ENCODE assay signal across 17 cellular contexts in genomic region chr16:82220541-82220940, GRCh38. TPM values are rescaled to one million over a fixed set of nuclear protein-coding genes. Genes with fewer than 3 reads are reported as not detected.
DNase-seq lines count a peak whose midpoint lies in the region; ATAC-seq, FAIRE-seq and TF ChIP-seq lines count a peak whose summit lies in the region.
"Had no signal": no experiment of that assay in that cellular context is flagged by ENCODE, and none has a peak within 500 bp of the region (broad histone marks: within the 10 kb centered on the region; RNA-seq: fewer than 3 reads in every experiment).

No MANE protein-coding gene starts in this region.

- DNase-seq in GM12892 (ENCODE audit: insufficient read length) (no peak), HTR-8/SVneo (ENCODE audit: insufficient read length, low spot score) (no peak), mesenchymal stem cell (no peak), upper lobe of right lung (no peak), RWPE1 (ENCODE audit: low spot score) (no peak), OCI-LY7 (ENCODE audit: low spot score) (no peak)
- DNase-seq: BE2C; CD4-positive, alpha-beta memory T cell; DMS79; KBM-7 had no signal

- H2BK15ac ChIP-seq in mesenchymal stem cell (ENCODE audit: low read depth, poor library complexity, severe bottlenecking) = no peak overlapping the region

- no peak for TF ChIP-seq POLR2A in GM12892 (IDR thresholded peaks at IDR 0.05; ENCODE audit: low read depth, low read length)

- peaks cover 15 to 17% of the 10 kb centered on the region in 2 experiments for H3K27me3 ChIP-seq in mesenchymal stem cell (ENCODE audit: control insufficient read depth in 1 of 2, insufficient read depth in 1 of 2, low read length in 2 of 2)
- no peaks in the 10 kb centered on the region for H3K27me3 ChIP-seq in upper lobe of right lung
- H3K27me3 ChIP-seq: BE2C had no signal

- peak overlapping the region; percentile 84 for H4K91ac ChIP-seq in mesenchymal stem cell (ENCODE audit: low read length)

- intact Hi-C loops in upper lobe of right lung (cut with DNase I) (no loop called here), OCI-LY7 (cut with micrococcal nuclease; ENCODE audit: unreplicated experiment) (no loop called here)

- H3K18ac ChIP-seq in mesenchymal stem cell (ENCODE audit: low read depth in 1 of 2, low read length in 2 of 2) = peak overlapping the region in 1 of 2 experiments; percentile 30

- peak overlapping the region in 1 of 2 experiments; percentile 9 for H3K23ac ChIP-seq in mesenchymal stem cell (ENCODE audit: low read length in 2 of 2)

- no peak overlapping the region for H3K9ac ChIP-seq in mesenchymal stem cell (ENCODE audit: low read length)

- H3K4me3 ChIP-seq in mesenchymal stem cell (ENCODE audit: insufficient read depth in 1 of 2, low read depth in 1 of 2, low read length in 2 of 2) (peak overlapping the region in 1 of 2 experiments; percentile 34), upper lobe of right lung (no peak overlapping the region), OCI-LY7 (ENCODE audit: low read depth, low read length, poor library complexity, severe bottlenecking) (no peak overlapping the region)
- H3K4me3 ChIP-seq: GM12878 had no signal

- no peak overlapping the region for H3K4ac ChIP-seq in mesenchymal stem cell (ENCODE audit: low read depth in 1 of 2, low read length in 2 of 2)

- peak overlapping the region; percentile 30 for H4K8ac ChIP-seq in mesenchymal stem cell (ENCODE audit: low read length)

- H3K4me2 ChIP-seq in mesenchymal stem cell (ENCODE audit: low read length, poor library complexity, severe bottlenecking) = no peak overlapping the region
- no peak overlapping the region for H3K4me2 ChIP-seq in OCI-LY7 (ENCODE audit: low read length)

- CTCF ChIA-PET in RWPE1 (lab: Yijun Ruan, JAX) (no interaction called here), OCI-LY7 (lab: Charles Lee; ENCODE audit: unreplicated experiment) (no interaction called here)

- no peak overlapping the region for H2BK12ac ChIP-seq in mesenchymal stem cell (ENCODE audit: low read length in 2 of 2)

- H3K36me3 ChIP-seq in mesenchymal stem cell (ENCODE audit: control insufficient read depth in 1 of 2, insufficient read depth in 2 of 2, low read depth in 1 of 2, low read length in 2 of 2) (no peaks in the 10 kb centered on the region), upper lobe of right lung (no peaks in the 10 kb centered on the region), OCI-LY7 (ENCODE audit: insufficient read depth, low read length) (no peaks in the 10 kb centered on the region)
- H3K36me3 ChIP-seq: BE2C had no signal

- H4K20me1 ChIP-seq in OCI-LY7 (ENCODE audit: insufficient read depth, low read length) = no peaks in the 10 kb centered on the region

- H2BK120ac ChIP-seq in mesenchymal stem cell (ENCODE audit: low read depth, low read length) = no peak overlapping the region

- TF ChIP-seq CTCF in upper lobe of right lung (IDR thresholded peaks at IDR 0.05) = no peak
- no peak for TF ChIP-seq CTCF in RWPE1 (conservative IDR thresholded peaks at IDR 0.05; ENCODE audit: low read depth)
- no peak for TF ChIP-seq CTCF in OCI-LY7 (conservative IDR thresholded peaks at IDR 0.05; ENCODE audit: low read length)

- no peaks in the 10 kb centered on the region for H3K79me1 ChIP-seq in mesenchymal stem cell (replicated peaks; ENCODE audit: low read length, poor library complexity, severe bottlenecking)

- 87% methylated on average over 4 of the region's 4 CpGs for WGBS in mesenchymal stem cell

- POLR2A ChIA-PET in RWPE1 (lab: Yijun Ruan, JAX; ENCODE audit: low non-redundant PET) (no interaction called here), OCI-LY7 (lab: Charles Lee) (no interaction called here)

- H3K79me2 ChIP-seq in OCI-LY7 (ENCODE audit: insufficient read depth, low read depth, low read length) = no peaks in the 10 kb centered on the region

- no peak overlapping the region for H2AK5ac ChIP-seq in mesenchymal stem cell (ENCODE audit: low read length, severe bottlenecking)

- no TSS peak for BruUV-seq in OCI-LY7 (replicated peaks; lab: Mats Ljungman, UMichigan)

- no peak overlapping the region for H2BK5ac ChIP-seq in mesenchymal stem cell (ENCODE audit: low read depth, low read length, poor library complexity, severe bottlenecking)

- peaks cover 5% of the 10 kb centered on the region for H3K4me1 ChIP-seq in mesenchymal stem cell (ENCODE audit: control insufficient read depth, insufficient read depth, low read depth, low read length)
- no peaks in the 10 kb centered on the region for H3K4me1 ChIP-seq in upper lobe of right lung
- no peaks in the 10 kb centered on the region for H3K4me1 ChIP-seq in OCI-LY7 (ENCODE audit: insufficient read depth, low read length, poor library complexity, severe bottlenecking)
- H3K4me1 ChIP-seq: BE2C had no signal

- H2AFZ ChIP-seq in mesenchymal stem cell (ENCODE audit: low read depth, low read length) (no peak overlapping the region), OCI-LY7 (ENCODE audit: low read length) (no peak overlapping the region)

- no peaks in the 10 kb centered on the region for H3K9me2 ChIP-seq in OCI-LY7 (ENCODE audit: insufficient read depth, low read length)

- H3K14ac ChIP-seq in mesenchymal stem cell (ENCODE audit: low read length in 2 of 2) = peak overlapping the region in 1 of 2 experiments; percentile 91

- no peaks in the 10 kb centered on the region for H3K9me3 ChIP-seq in mesenchymal stem cell (ENCODE audit: control insufficient read depth, low read length)
- no peaks in the 10 kb centered on the region for H3K9me3 ChIP-seq in upper lobe of right lung
- no peaks in the 10 kb centered on the region for H3K9me3 ChIP-seq in OCI-LY7 (ENCODE audit: low read length)
- H3K9me3 ChIP-seq: BE2C had no signal

- no peak overlapping the region for H3K27ac ChIP-seq in mesenchymal stem cell (ENCODE audit: low read length, poor library complexity, severe bottlenecking)
- no peak overlapping the region for H3K27ac ChIP-seq in upper lobe of right lung
- no peak overlapping the region for H3K27ac ChIP-seq in RWPE1
- no peak overlapping the region for H3K27ac ChIP-seq in OCI-LY7 (ENCODE audit: low read depth, low read length, poor library complexity, severe bottlenecking)
- H3K27ac ChIP-seq: C4-2B had no signal

- FAIRE-seq in GM12892 (lab: Jason Lieb, UNC) (peak; percentile 85), HTR-8/SVneo (lab: Jason Lieb, UNC) (peak; percentile 100)
- FAIRE-seq: A204.1, GM19239, H54 had no signal

- ATAC-seq in upper lobe of right lung (peak; percentile 19), HG03342 (IDR thresholded peaks at IDR 0.05; ENCODE audit: unreplicated experiment) (no peak)
- ATAC-seq: GM12878, HCT116 had no signal

RNA-seq across cellular contexts. Expression of gene MPHOSPH6, which starts 50.5 kb away (rescaled TPM):
- 23.2 TPM for polyA plus RNA-seq in GM12892 (2012; ENCODE audit: missing spikeins)
- 57.1 TPM for polyA plus RNA-seq in mesenchymal stem cell (2013, experiment 1 of 2)
- 62.8 TPM for polyA plus RNA-seq in mesenchymal stem cell (2013, experiment 2 of 2)
- total RNA-seq in upper lobe of right lung = 24.3 TPM
- 21.2 and 43.9 TPM in 2 replicates for total RNA-seq in OCI-LY7 (2014; rRNA removed; shearing (Covaris generic))
- 42.5 and 46.0 TPM in 2 replicates for total RNA-seq in OCI-LY7 (2022)
